Comparison of ENCODE assay signal across 8 cellular contexts in the genomic region with DNA sequence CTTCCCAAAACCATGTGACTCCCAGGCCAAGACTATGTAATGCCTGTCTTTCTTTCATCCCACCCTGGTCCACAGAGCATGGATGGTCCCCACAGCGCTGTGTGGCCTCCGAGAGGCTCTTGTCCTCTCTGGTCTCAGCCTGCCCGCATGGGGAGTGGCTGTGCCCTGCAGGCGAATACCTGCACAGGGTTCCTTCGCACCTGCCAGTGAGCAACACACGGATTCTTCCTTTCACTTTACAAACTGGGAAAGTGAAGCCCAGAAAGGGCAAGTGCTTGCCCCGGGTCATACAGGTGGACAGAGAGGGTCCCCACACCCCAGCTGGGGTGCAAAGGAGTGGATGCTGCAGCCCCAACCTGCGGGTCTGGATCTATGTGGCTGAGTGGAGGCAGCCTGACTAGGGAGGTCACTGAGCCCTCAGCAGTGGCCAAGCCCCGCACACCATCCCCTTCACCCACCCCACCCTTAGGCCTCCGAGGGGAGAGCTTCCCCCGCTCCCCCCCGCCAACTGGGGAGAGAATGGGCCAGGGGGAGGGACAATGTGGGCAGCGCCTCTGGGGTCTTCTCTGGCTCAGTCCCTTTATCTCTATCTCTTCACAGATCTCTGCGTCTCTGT. TPM values are rescaled to one million over a fixed set of nuclear protein-coding genes. Genes with fewer than 3 reads are reported as not detected.
DNase-seq lines count a peak whose midpoint lies in the region; ATAC-seq and TF ChIP-seq lines count a peak whose summit lies in the region.

No MANE protein-coding gene starts in this region.

- peak; percentile 40 for ATAC-seq in esophagus mucosa

- H3K36me3 ChIP-seq in Caco-2 (ENCODE audit: control insufficient read depth, insufficient read depth, low read length) (no peaks in the 10 kb centered on the region), osteoblast (ENCODE audit: insufficient read depth, low read length) (no peaks in the 10 kb centered on the region)

- peak overlapping the region; percentile 83 for H3K4me3 ChIP-seq in Caco-2 (ENCODE audit: low read depth, low read length)
- peak overlapping the region; percentile 75 for H3K4me3 ChIP-seq in osteoblast (ENCODE audit: insufficient read depth, low read length)

- no peak for TF ChIP-seq CTCF in Caco-2 (IDR thresholded peaks at IDR 0.05; ENCODE audit: insufficient read depth in 1 of 2, low read depth in 1 of 2, low read length in 1 of 2, severe bottlenecking in 1 of 2, unreplicated experiment in 1 of 2)
- TF ChIP-seq CTCF in osteoblast (IDR thresholded peaks at IDR 0.05; ENCODE audit: extremely low read depth, low read depth, low read length) = no peak

- peak overlapping the region; percentile 90 for H3K4me2 ChIP-seq in osteoblast (ENCODE audit: insufficient read depth, low read length)

- peaks cover 23% of the 10 kb centered on the region for H4K20me1 ChIP-seq in osteoblast (ENCODE audit: insufficient read depth, low read length)

- peaks cover 3% of the 10 kb centered on the region; the same call in 1 of the 2 replicates for H3K4me1 ChIP-seq in Caco-2
- peaks cover 20% of the 10 kb centered on the region for H3K4me1 ChIP-seq in osteoblast (ENCODE audit: insufficient read depth, low read length)

- DNase-seq in Caco-2 = peak in 1 of 2 experiments; percentile 30
- peak; percentile 31 for DNase-seq in RPMI8226
- peak; percentile 91 for DNase-seq in osteoblast (ENCODE audit: insufficient read length, low spot score, missing footprints)
- no peak for DNase-seq in GM03348 (ENCODE audit: low spot score)
- DNase-seq in NCI-H526 treated with DMSO at 0.1 percent for 48 hours (lab: John Stamatoyannopoulos, UW) = no peak
- no peak for DNase-seq in NCI-H2081 (lab: John Stamatoyannopoulos, UW)
- no peak for DNase-seq in foreskin melanocyte

- peaks cover 11% of the 10 kb centered on the region for H3K36me3 Mint-ChIP-seq in Caco-2 (ENCODE audit: insufficient read depth, unreplicated experiment)

- H3K27me3 ChIP-seq in Caco-2 (replicated peaks; ENCODE audit: control insufficient read depth, insufficient read depth, low read length) (no peaks in the 10 kb centered on the region), osteoblast (ENCODE audit: insufficient read depth, low read length) (no peaks in the 10 kb centered on the region)

- H3K4me3 Mint-ChIP-seq in Caco-2 (ENCODE audit: unreplicated experiment) = peak overlapping the region; percentile 84

- no peaks in the 10 kb centered on the region for H3K9me3 ChIP-seq in Caco-2
- no peaks in the 10 kb centered on the region for H3K9me3 ChIP-seq in osteoblast (ENCODE audit: low read depth, low read length)

- no peaks in the 10 kb centered on the region for H3K9me3 Mint-ChIP-seq in Caco-2 (ENCODE audit: unreplicated experiment)

- intact Hi-C loops in Caco-2 (cut with micrococcal nuclease; ENCODE audit: unreplicated experiment) = loop anchor here (5.0 kb wide), 1 partner anchor 87 kb away; no protein-coding TSS in a partner anchor

- peaks cover 38% of the 10 kb centered on the region for H3K79me2 ChIP-seq in osteoblast (ENCODE audit: insufficient read depth, low read length)

- POLR2A ChIA-PET in Caco-2 (lab: Charles Lee) = no interaction called here

- peaks cover 7% of the 10 kb centered on the region for H3K4me1 Mint-ChIP-seq in Caco-2 (ENCODE audit: low read depth, unreplicated experiment)

- CTCF ChIA-PET in Caco-2 (lab: Charles Lee) = interaction anchor here (0.6 to 2.0 kb wide), 2 partner anchors 72 to 205 kb away, joined by 3 to 11 read pairs; partner anchors contain the start of genes BLOC1S3 and TRAPPC6A

- peak overlapping the region; percentile 4 for H3K27ac Mint-ChIP-seq in Caco-2 (ENCODE audit: unreplicated experiment)

- peak overlapping the region; percentile 93 for H2AFZ ChIP-seq in osteoblast (ENCODE audit: low read length)

- no TSS peak for BruUV-seq in Caco-2 (replicated peaks; lab: Mats Ljungman, UMichigan)

- H3K27ac ChIP-seq in osteoblast (ENCODE audit: low read depth, low read length) = no peak overlapping the region

- no peaks in the 10 kb centered on the region for H3K27me3 Mint-ChIP-seq in Caco-2 (ENCODE audit: insufficient read depth, unreplicated experiment)

RNA-seq across cellular contexts. Expression of gene MARK4, which starts 0.7 kb away (rescaled TPM):
- total RNA-seq in Caco-2 (2022) (30.3 and 33.4 TPM in 2 replicates), esophagus mucosa (21.0 TPM), osteoblast (16.2 and 18.1 TPM in 2 replicates)

RNA-seq across cellular contexts. Expression of gene EXOC3L2, which starts 5.1 kb away (rescaled TPM):
- not detected in 2 replicates for total RNA-seq in Caco-2 (2022)
- 1.1 TPM for total RNA-seq in esophagus mucosa
- not detected in 2 replicates for total RNA-seq in osteoblast

Comparison
In these comparisons a context has a peak if more than half of its experiments do, and no peak if none do; other contexts are left out.
1. DNase-seq: peak in RPMI8226 (single experiment) and osteoblast (single experiment); none in GM03348 (single experiment), NCI-H526 treated with DMSO at 0.1 percent for 48 hours (single experiment), NCI-H2081 (0 of 2) and foreskin melanocyte (single experiment).